ENCODE assay signal across 19 cellular contexts in genomic region chr3:156583469-156583868, GRCh38.
"Had no signal": no experiment of that assay in that cellular context is flagged by ENCODE, and none has a peak within 500 bp of the region (broad histone marks: within the 10 kb centered on the region; RNA-seq: fewer than 3 reads in every experiment).

No MANE protein-coding gene starts in this region.

- H3K27me3 ChIP-seq: esophagus muscularis mucosa, hepatocyte, left lung, suprapubic skin had no signal

- DNase-seq: activated CD4-positive, alpha-beta T cell treated with anti-CD3 and anti-CD28 coated beads, Interleukin-2, amount 50 U/mL, for 1 hour; activated CD8-positive, alpha-beta memory T cell treated with anti-CD3 and anti-CD28 coated beads, Interleukin-2, amount 10 ng/mL, durations not matched to agents 7 days and 5 days; activated effector memory CD4-positive, alpha-beta T cell treated with anti-CD3 and anti-CD28 coated beads, Interleukin-2, amount 50 U/mL, for 16 hours; activated T-cell treated with anti-CD3 and anti-CD28 coated beads, Interleukin-2, amount 50 U/mL, for 1 hour; islet precursor cell; left lung; mammary epithelial cell; naive B cell; nucleus accumbens; stimulated activated CD4-positive, alpha-beta T cell treated with anti-CD3 and anti-CD28 coated beads, Interleukin-15, amount 100 ng/mL, for 24 hours; stimulated activated CD4-positive, alpha-beta T cell treated with anti-CD3 and anti-CD28 coated beads, Interleukin-4, amount 100 ng/mL, for 1 hour; stimulated activated naive CD8-positive, alpha-beta T cell treated with anti-CD3 and anti-CD28 coated beads, Interleukin-15, Interleukin-2, amounts not matched to agents 100 U/mL and 50 U/mL, for 24 hours; T-helper 17 cell; trophoblast cell had no signal

- H3K4me3 ChIP-seq: esophagus muscularis mucosa, hepatocyte, left lung, skin epidermis, suprapubic skin had no signal

- H3K27ac Mint-ChIP-seq: activated CD8-positive, alpha-beta memory T cell treated with anti-CD3 and anti-CD28 coated beads, Interleukin-2, amount 10 ng/mL, durations not matched to agents 7 days and 5 days; activated naive CD4-positive, alpha-beta T cell treated with anti-CD3 and anti-CD28 coated beads, Interleukin-2, amount 50 U/mL, for 24 hours; naive B cell; T-helper 17 cell had no signal

- H2AFZ ChIP-seq: hepatocyte had no signal

- H3K4me2 ChIP-seq: hepatocyte had no signal

- H3K27ac ChIP-seq: esophagus muscularis mucosa, hepatocyte, left lung, skin epidermis, suprapubic skin had no signal

- H3K36me3 ChIP-seq: esophagus muscularis mucosa, left lung, suprapubic skin had no signal

- H3K9me3 Mint-ChIP-seq: activated naive CD4-positive, alpha-beta T cell treated with anti-CD3 and anti-CD28 coated beads, Interleukin-2, amount 50 U/mL, for 24 hours had no signal

- H3K9me3 ChIP-seq: esophagus muscularis mucosa, left lung, suprapubic skin had no signal

- H3K79me2 ChIP-seq: hepatocyte had no signal

- H3K4me1 ChIP-seq: esophagus muscularis mucosa had no signal

- H3K27me3 Mint-ChIP-seq: activated naive CD4-positive, alpha-beta T cell treated with anti-CD3 and anti-CD28 coated beads, Interleukin-2, amount 50 U/mL, for 24 hours had no signal

- H3K4me3 Mint-ChIP-seq: activated CD8-positive, alpha-beta memory T cell treated with anti-CD3 and anti-CD28 coated beads, Interleukin-2, amount 10 ng/mL, durations not matched to agents 7 days and 5 days; activated naive CD4-positive, alpha-beta T cell treated with anti-CD3 and anti-CD28 coated beads, Interleukin-2, amount 50 U/mL, for 24 hours; naive B cell; T-helper 17 cell had no signal

- ATAC-seq: activated CD8-positive, alpha-beta memory T cell treated with anti-CD3 and anti-CD28 coated beads, Interleukin-2, amount 10 ng/mL, durations not matched to agents 7 days and 5 days; left lung; stimulated activated naive CD8-positive, alpha-beta T cell treated with anti-CD3 and anti-CD28 coated beads, Interleukin-15, Interleukin-2, amounts not matched to agents 100 U/mL and 50 U/mL, for 24 hours; T-helper 17 cell had no signal

- H3K36me3 Mint-ChIP-seq: activated CD8-positive, alpha-beta memory T cell treated with anti-CD3 and anti-CD28 coated beads, Interleukin-2, amount 10 ng/mL, durations not matched to agents 7 days and 5 days; activated naive CD4-positive, alpha-beta T cell treated with anti-CD3 and anti-CD28 coated beads, Interleukin-2, amount 50 U/mL, for 24 hours; naive B cell had no signal
